Comparison of ENCODE assay signal across 19 cellular contexts in the genomic region with DNA sequence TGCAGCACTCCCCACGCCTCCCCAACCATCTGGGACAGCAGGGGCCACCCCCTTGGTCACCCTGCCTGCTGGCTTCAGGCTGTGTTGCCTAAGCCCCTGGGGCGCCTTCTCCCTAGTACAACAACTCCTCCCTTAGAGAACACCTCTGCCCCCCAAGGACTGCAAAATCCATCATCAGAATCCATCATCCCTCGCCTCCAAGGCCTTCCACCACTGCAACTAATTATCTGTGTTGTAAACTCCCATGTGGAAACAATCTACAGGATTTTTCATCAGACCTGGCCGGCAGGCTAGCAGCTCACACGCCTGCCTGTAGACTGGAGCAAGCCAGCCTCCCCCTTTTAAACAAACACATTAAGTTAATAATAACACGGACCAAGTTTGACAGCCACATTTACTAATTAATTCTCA. TPM values are rescaled to one million over a fixed set of nuclear protein-coding genes. Genes with fewer than 3 reads are reported as not detected.
A peak's percentile ranks its signal among the peaks of the same experiment; 100 is the strongest.
DNase-seq lines count a peak whose midpoint lies in the region; ATAC-seq and TF ChIP-seq lines count a peak whose summit lies in the region.
"Had no signal": no experiment of that assay in that cellular context is flagged by ENCODE, and none has a peak within 500 bp of the region (broad histone marks: within the 10 kb centered on the region; RNA-seq: fewer than 3 reads in every experiment).

No MANE protein-coding gene starts in this region.

- H3K4me1 ChIP-seq in foreskin keratinocyte, result no peaks in the 10 kb centered on the region

- H3K4me3 ChIP-seq in foreskin fibroblast (ENCODE audit: low read depth in 1 of 2, low read length in 2 of 2), result no peak overlapping the region
- H3K4me3 ChIP-seq: skin epidermis had no signal

- ATAC-seq in activated B cell treated with CpG ODN at 0.5 μM for 24 hours (ENCODE audit: low read depth), result no peak
- no peak for ATAC-seq in foreskin keratinocyte
- no peak for ATAC-seq in GM19351 (IDR thresholded peaks at IDR 0.05; ENCODE audit: unreplicated experiment)
- ATAC-seq: activated T-helper 17 cell treated with anti-CD3 and anti-CD28 coated beads, Interleukin-2, amount 50 U/mL, for 72 hours; Panc1; stimulated activated effector memory CD8-positive, alpha-beta T cell treated with anti-CD3 and anti-CD28 coated beads, Interleukin-12 subunit alpha, Interleukin-12 subunit beta, amount 100 ng/mL, for 72 hours had no signal

- no peak overlapping the region for H3K27ac ChIP-seq in foreskin keratinocyte

- TF ChIP-seq CTCF in activated B cell treated with CpG ODN at 0.5 μM for 24 hours (IDR thresholded peaks at IDR 0.05) (no peak), foreskin fibroblast (IDR thresholded peaks at IDR 0.05; ENCODE audit: low read depth, low read length) (no peak), foreskin keratinocyte (conservative IDR thresholded peaks at IDR 0.05) (no peak)

- CTCF ChIA-PET in activated B cell treated with CpG ODN at 0.5 μM for 24 hours (lab: Charles Lee), result no interaction called here

- DNase-seq in GM04504 (ENCODE audit: low read depth), result peak; percentile 60
- no peak for DNase-seq in activated B cell treated with CpG ODN at 0.5 μM for 24 hours
- peak; percentile 63 to 82 for DNase-seq in foreskin fibroblast
- DNase-seq in renal cortical epithelial cell (ENCODE audit: low read depth), result peak; percentile 80
- no peak for DNase-seq in DMS 273 treated with DMSO at 0.1 percent for 48 hours (lab: John Stamatoyannopoulos, UW)
- DNase-seq in foreskin keratinocyte, result no peak
- DNase-seq: activated CD4-positive, alpha-beta T cell treated with anti-CD3 and anti-CD28 coated beads for 48 hours; COR-L47; immature natural killer cell; NCI-H1105; NCI-H2081; stimulated activated CD4-positive, alpha-beta T cell treated with anti-CD3 and anti-CD28 coated beads, Interleukin-1b, Interleukin-23, amount 100 ng/mL, for 48 hours; T-helper 1 cell had no signal

- H3K27me3 Mint-ChIP-seq in activated B cell treated with CpG ODN at 0.5 μM for 24 hours, result no peaks in the 10 kb centered on the region
- H3K27me3 Mint-ChIP-seq: activated T-helper 17 cell treated with anti-CD3 and anti-CD28 coated beads, Interleukin-2, amount 50 U/mL, for 72 hours; B cell had no signal

- no peaks in the 10 kb centered on the region for H3K9me3 Mint-ChIP-seq in activated B cell treated with CpG ODN at 0.5 μM for 24 hours
- H3K9me3 Mint-ChIP-seq: activated T-helper 17 cell treated with anti-CD3 and anti-CD28 coated beads, Interleukin-2, amount 50 U/mL, for 72 hours; immature natural killer cell; stimulated activated effector memory CD8-positive, alpha-beta T cell treated with anti-CD3 and anti-CD28 coated beads, Interleukin-12 subunit alpha, Interleukin-12 subunit beta, amount 100 ng/mL, for 72 hours had no signal

- H3K4me1 Mint-ChIP-seq in activated B cell treated with CpG ODN at 0.5 μM for 24 hours, result peaks cover 33% of the 10 kb centered on the region
- H3K4me1 Mint-ChIP-seq: activated T-helper 17 cell treated with anti-CD3 and anti-CD28 coated beads, Interleukin-2, amount 50 U/mL, for 72 hours had no signal

- no peak overlapping the region for H3K4me3 Mint-ChIP-seq in activated B cell treated with CpG ODN at 0.5 μM for 24 hours
- H3K4me3 Mint-ChIP-seq: activated T-helper 17 cell treated with anti-CD3 and anti-CD28 coated beads, Interleukin-2, amount 50 U/mL, for 72 hours; B cell; immature natural killer cell; stimulated activated effector memory CD8-positive, alpha-beta T cell treated with anti-CD3 and anti-CD28 coated beads, Interleukin-12 subunit alpha, Interleukin-12 subunit beta, amount 100 ng/mL, for 72 hours had no signal

- POLR2A ChIA-PET in activated B cell treated with CpG ODN at 0.5 μM for 24 hours (lab: Charles Lee), result interaction anchor here (0.6 to 1.3 kb wide), 4 partner anchors 10 to 70 kb away, joined by 3 to 5 read pairs (median 4); no protein-coding TSS in a partner anchor

- peak overlapping the region; percentile 50 for H3K27ac Mint-ChIP-seq in activated B cell treated with CpG ODN at 0.5 μM for 24 hours
- H3K27ac Mint-ChIP-seq: activated T-helper 17 cell treated with anti-CD3 and anti-CD28 coated beads, Interleukin-2, amount 50 U/mL, for 72 hours; B cell; immature natural killer cell; stimulated activated effector memory CD8-positive, alpha-beta T cell treated with anti-CD3 and anti-CD28 coated beads, Interleukin-12 subunit alpha, Interleukin-12 subunit beta, amount 100 ng/mL, for 72 hours had no signal

- no peaks in the 10 kb centered on the region for H3K36me3 Mint-ChIP-seq in activated B cell treated with CpG ODN at 0.5 μM for 24 hours (ENCODE audit: low read depth)
- H3K36me3 Mint-ChIP-seq: immature natural killer cell; stimulated activated effector memory CD8-positive, alpha-beta T cell treated with anti-CD3 and anti-CD28 coated beads, Interleukin-12 subunit alpha, Interleukin-12 subunit beta, amount 100 ng/mL, for 72 hours had no signal

- no peaks in the 10 kb centered on the region for H3K27me3 ChIP-seq in foreskin keratinocyte

- intact Hi-C loops in activated B cell treated with CpG ODN at 0.5 μM for 24 hours (cut with micrococcal nuclease), result loop anchor here (2.0 kb wide), 1 partner anchor 13 kb away; no protein-coding TSS in a partner anchor

RNA-seq across cellular contexts. Expression of a gene that starts 36.8 kb away (rescaled TPM):
- 814 and 884 TPM in 2 replicates for total RNA-seq in activated B cell treated with CpG ODN at 0.5 μM for 24 hours
- 158 and 462 TPM in 2 replicates for total RNA-seq in renal cortical epithelial cell
- 169 and 246 TPM in 2 replicates for total RNA-seq in foreskin keratinocyte
- polyA plus RNA-seq in foreskin keratinocyte, result 108 and 116 TPM in 2 replicates

Comparison
In these comparisons a context has a peak if more than half of its experiments do, and no peak if none do; other contexts are left out.
1. DNase-seq: peak in GM04504 (single experiment), foreskin fibroblast (2 of 2) and renal cortical epithelial cell (single experiment); none in activated B cell treated with CpG ODN at 0.5 μM for 24 hours (single experiment), DMS 273 treated with DMSO at 0.1 percent for 48 hours (single experiment) and foreskin keratinocyte (0 of 2).